1 cellular context compared by ENCODE assay signal in genomic region chr2:134375935-134376334, GRCh38.
TF ChIP-seq lines count a peak whose summit lies in the region.

No MANE protein-coding gene starts in this region.

TF ChIP-seq in GM23338, 12 proteins besides CTCF, POLR2A, EP300 and RAD21 (continued from another document):
- TF ChIP-seq ZNF462 (CRISPR knock-in tag; IDR thresholded peaks at IDR 0.05) = no peak
